In genomic region chr20:57202309-57202708, GRCh38 we compare ENCODE assay signal across 9 cellular contexts.
"Had no signal": no experiment of that assay in that cellular context is flagged by ENCODE, and none has a peak within 500 bp of the region (broad histone marks: within the 10 kb centered on the region; RNA-seq: fewer than 3 reads in every experiment).

No MANE protein-coding gene starts in this region.

- H3K27me3 Mint-ChIP-seq: IgD-negative memory B cell had no signal

- H3K4me3 Mint-ChIP-seq: GM23338, HFFc6, IgD-negative memory B cell had no signal

- H3K9me3 ChIP-seq: HAP-1 had no signal

- H3K27ac ChIP-seq: HL-60 had no signal

- H3K36me3 Mint-ChIP-seq: IgD-negative memory B cell had no signal

- H3K4me1 ChIP-seq: HAP-1 had no signal

- H3K36me3 ChIP-seq: HAP-1 had no signal

- ATAC-seq: GM23338, HCT116, HepG2 had no signal

- DNase-seq: H7, HFFc6, KBM-7 had no signal

- H3K27ac Mint-ChIP-seq: GM23338, HFFc6, IgD-negative memory B cell had no signal

- H3K4me3 ChIP-seq: GM23338, HAP-1 had no signal

- H3K4me1 Mint-ChIP-seq: IgD-negative memory B cell had no signal
